In the genomic region with DNA sequence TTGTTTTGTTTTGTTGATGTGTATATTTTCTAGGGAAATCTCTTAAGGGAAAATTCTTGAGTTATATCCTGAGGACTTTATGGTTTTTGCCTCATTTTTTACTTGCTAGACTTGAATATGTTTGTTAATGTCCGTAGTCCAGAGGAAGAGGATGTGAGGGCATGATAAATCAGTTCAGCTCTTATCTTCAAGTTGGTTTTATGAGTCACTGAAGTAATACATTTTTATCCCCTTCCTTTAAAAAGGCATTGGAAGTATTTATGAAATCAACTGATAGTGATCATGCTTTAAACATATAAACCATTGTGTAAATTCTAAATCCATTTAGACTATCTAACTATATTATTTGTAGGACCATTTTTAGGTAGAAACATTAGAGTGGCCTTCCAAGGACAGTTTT, we compare ENCODE assay signal across 1 cellular context.
TF ChIP-seq lines count a peak whose summit lies in the region.

No MANE protein-coding gene starts in this region.

TF ChIP-seq in IMR-90, 13 proteins besides CTCF, POLR2A, EP300 and RAD21:
- no peak for TF ChIP-seq RFX5 (IDR thresholded peaks at IDR 0.05; ENCODE audit: low read depth, low read length)
- TF ChIP-seq MXI1 (IDR thresholded peaks at IDR 0.05; ENCODE audit: borderline replicate concordance, low read depth, low read length) = no peak
- TF ChIP-seq, protein P1, sequence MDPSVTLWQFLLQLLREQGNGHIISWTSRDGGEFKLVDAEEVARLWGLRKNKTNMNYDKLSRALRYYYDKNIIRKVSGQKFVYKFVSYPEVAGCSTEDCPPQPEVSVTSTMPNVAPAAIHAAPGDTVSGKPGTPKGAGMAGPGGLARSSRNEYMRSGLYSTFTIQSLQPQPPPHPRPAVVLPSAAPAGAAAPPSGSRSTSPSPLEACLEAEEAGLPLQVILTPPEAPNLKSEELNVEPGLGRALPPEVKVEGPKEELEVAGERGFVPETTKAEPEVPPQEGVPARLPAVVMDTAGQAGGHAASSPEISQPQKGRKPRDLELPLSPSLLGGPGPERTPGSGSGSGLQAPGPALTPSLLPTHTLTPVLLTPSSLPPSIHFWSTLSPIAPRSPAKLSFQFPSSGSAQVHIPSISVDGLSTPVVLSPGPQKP (IDR thresholded peaks at IDR 0.05; ENCODE audit: borderline replicate concordance, low read depth, low read length) = no peak
- TF ChIP-seq NFE2L2 (IDR thresholded peaks at IDR 0.05; ENCODE audit: low read depth, low read length) = no peak
- no peak for TF ChIP-seq SMC3 (IDR thresholded peaks at IDR 0.05; ENCODE audit: low read depth, low read length)
- TF ChIP-seq, protein P2, sequence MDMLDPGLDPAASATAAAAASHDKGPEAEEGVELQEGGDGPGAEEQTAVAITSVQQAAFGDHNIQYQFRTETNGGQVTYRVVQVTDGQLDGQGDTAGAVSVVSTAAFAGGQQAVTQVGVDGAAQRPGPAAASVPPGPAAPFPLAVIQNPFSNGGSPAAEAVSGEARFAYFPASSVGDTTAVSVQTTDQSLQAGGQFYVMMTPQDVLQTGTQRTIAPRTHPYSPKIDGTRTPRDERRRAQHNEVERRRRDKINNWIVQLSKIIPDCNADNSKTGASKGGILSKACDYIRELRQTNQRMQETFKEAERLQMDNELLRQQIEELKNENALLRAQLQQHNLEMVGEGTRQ (IDR thresholded peaks at IDR 0.05; ENCODE audit: low read depth, low read length) = no peak
TF ChIP-seq in IMR-90: peak in this region for 0.
